ENCODE assay signal across 15 cellular contexts in genomic region chr10:11824825-11825224, GRCh38. TPM values are rescaled to one million over a fixed set of nuclear protein-coding genes. Genes with fewer than 3 reads are reported as not detected.
DNase-seq lines count a peak whose midpoint lies in the region; ATAC-seq and TF ChIP-seq lines count a peak whose summit lies in the region.
"Had no signal": no experiment of that assay in that cellular context is flagged by ENCODE, and none has a peak within 500 bp of the region (broad histone marks: within the 10 kb centered on the region; RNA-seq: fewer than 3 reads in every experiment).

No MANE protein-coding gene starts in this region.

- ATAC-seq in SK-N-SH treated with all-trans-retinoic acid at 6 μM for 48 hours, result peak; percentile 9; the same call in 2 of the 3 replicates
- peak; percentile 20 for ATAC-seq in omental fat pad (ENCODE audit: low FRiP score)
- ATAC-seq in mucosa of descending colon, result no peak
- ATAC-seq: heart left ventricle had no signal

- no peaks in the 10 kb centered on the region for H3K27me3 ChIP-seq in Caco-2 (replicated peaks; ENCODE audit: control insufficient read depth, insufficient read depth, low read length)
- H3K27me3 ChIP-seq in esophagus squamous epithelium, result peaks cover 0 to 12% (median 0%) of the 10 kb centered on the region in 4 donors

- H3K9me3 ChIP-seq in Caco-2, result no peaks in the 10 kb centered on the region
- no peaks in the 10 kb centered on the region for H3K9me3 ChIP-seq in esophagus squamous epithelium
- H3K9me3 ChIP-seq in mucosa of descending colon, result no peaks in the 10 kb centered on the region
- H3K9me3 ChIP-seq: heart left ventricle, uterus had no signal

- CTCF ChIA-PET in Caco-2 (lab: Charles Lee), result interaction anchor here (0.9 kb wide), 1 partner anchor 42 kb away, joined by 3 read pairs; no protein-coding TSS in a partner anchor

- peaks cover 49% of the 10 kb centered on the region for H3K4me1 ChIP-seq in Caco-2
- H3K4me1 ChIP-seq in esophagus squamous epithelium, result peaks cover 3 to 48% (median 11%) of the 10 kb centered on the region in 3 donors
- H3K4me1 ChIP-seq in mucosa of descending colon (ENCODE audit: low read depth), result no peaks in the 10 kb centered on the region
- H3K4me1 ChIP-seq: uterus had no signal

- POLR2A ChIA-PET in Caco-2 (lab: Charles Lee), result interaction anchor here (1.2 kb wide), 1 partner anchor 31 kb away, joined by 6 read pairs; no protein-coding TSS in a partner anchor

- peak overlapping the region; percentile 79 for H3K27ac Mint-ChIP-seq in Caco-2 (ENCODE audit: unreplicated experiment)
- H3K27ac Mint-ChIP-seq: B cell had no signal

- no peaks in the 10 kb centered on the region for H3K36me3 ChIP-seq in Caco-2 (ENCODE audit: control insufficient read depth, insufficient read depth, low read length)
- H3K36me3 ChIP-seq in esophagus squamous epithelium, result no peaks in the 10 kb centered on the region
- no peaks in the 10 kb centered on the region for H3K36me3 ChIP-seq in mucosa of descending colon (ENCODE audit: low read depth)
- H3K36me3 ChIP-seq: heart left ventricle, uterus had no signal

- peak overlapping the region; percentile 94; the same call in 1 of the 2 replicates for H3K4me3 ChIP-seq in Caco-2 (ENCODE audit: low read depth, low read length)
- peak overlapping the region in 3 of 4 donors; percentile 69 to 98 (median 88) for H3K4me3 ChIP-seq in esophagus squamous epithelium
- no peak overlapping the region for H3K4me3 ChIP-seq in mucosa of descending colon

- DNase-seq in Caco-2, result peak in 1 of 2 experiments; percentile 27
- DNase-seq in esophagus squamous epithelium (lab: John Stamatoyannopoulos, UW), result no peak
- peak; percentile 35 for DNase-seq in omental fat pad (ENCODE audit: low spot score)
- no peak for DNase-seq in hypothalamus (lab: John Stamatoyannopoulos, UW)
- no peak for DNase-seq in NCI-H2171 (lab: John Stamatoyannopoulos, UW)
- DNase-seq in mucosa of descending colon, result no peak
- DNase-seq in iPS-NIHi11 (ENCODE audit: low spot score), result no peak
- DNase-seq: dorsolateral prefrontal cortex, EL, heart left ventricle, NCI-H510A, small intestine had no signal

- peaks cover 45% of the 10 kb centered on the region for H3K36me3 Mint-ChIP-seq in Caco-2 (ENCODE audit: insufficient read depth, unreplicated experiment)

- TF ChIP-seq CTCF in Caco-2 (IDR thresholded peaks at IDR 0.05; ENCODE audit: insufficient read depth in 1 of 2, low read depth in 1 of 2, low read length in 1 of 2, severe bottlenecking in 1 of 2, unreplicated experiment in 1 of 2) (no peak), esophagus squamous epithelium (IDR thresholded peaks at IDR 0.05) (no peak), omental fat pad (IDR thresholded peaks at IDR 0.05) (no peak), mucosa of descending colon (IDR thresholded peaks at IDR 0.05) (no peak)

- no TSS peak for BruUV-seq in Caco-2 (replicated peaks; lab: Mats Ljungman, UMichigan)

- H3K4me1 Mint-ChIP-seq in Caco-2 (ENCODE audit: low read depth, unreplicated experiment), result peaks cover 41% of the 10 kb centered on the region

- no peaks in the 10 kb centered on the region for H3K9me3 Mint-ChIP-seq in Caco-2 (ENCODE audit: unreplicated experiment)

- TF ChIP-seq POLR2A in esophagus squamous epithelium (IDR thresholded peaks at IDR 0.05), result no peak

- no peaks in the 10 kb centered on the region for H3K27me3 Mint-ChIP-seq in Caco-2 (ENCODE audit: insufficient read depth, unreplicated experiment)

- intact Hi-C loops in Caco-2 (cut with micrococcal nuclease; ENCODE audit: unreplicated experiment) (no loop called here), esophagus squamous epithelium (cut with DNase I) (no loop called here), mucosa of descending colon (cut with DNase I, micrococcal nuclease) (no loop called here)

- H3K27ac ChIP-seq in esophagus squamous epithelium, result peak overlapping the region in 2 of 4 donors; percentile 36 to 78
- H3K27ac ChIP-seq: dorsolateral prefrontal cortex, heart left ventricle had no signal

- H3K4me3 Mint-ChIP-seq in Caco-2 (ENCODE audit: unreplicated experiment), result peak overlapping the region; percentile 93

- 48 to 58% methylated on average over 11 of the region's 11 CpGs for WGBS in esophagus squamous epithelium, 2 donors

TF ChIP-seq in SK-N-SH treated with all-trans-retinoic acid at 6 μM for 48 hours, 23 proteins besides CTCF, POLR2A, EP300 and RAD21:
- TF ChIP-seq, protein P1, sequence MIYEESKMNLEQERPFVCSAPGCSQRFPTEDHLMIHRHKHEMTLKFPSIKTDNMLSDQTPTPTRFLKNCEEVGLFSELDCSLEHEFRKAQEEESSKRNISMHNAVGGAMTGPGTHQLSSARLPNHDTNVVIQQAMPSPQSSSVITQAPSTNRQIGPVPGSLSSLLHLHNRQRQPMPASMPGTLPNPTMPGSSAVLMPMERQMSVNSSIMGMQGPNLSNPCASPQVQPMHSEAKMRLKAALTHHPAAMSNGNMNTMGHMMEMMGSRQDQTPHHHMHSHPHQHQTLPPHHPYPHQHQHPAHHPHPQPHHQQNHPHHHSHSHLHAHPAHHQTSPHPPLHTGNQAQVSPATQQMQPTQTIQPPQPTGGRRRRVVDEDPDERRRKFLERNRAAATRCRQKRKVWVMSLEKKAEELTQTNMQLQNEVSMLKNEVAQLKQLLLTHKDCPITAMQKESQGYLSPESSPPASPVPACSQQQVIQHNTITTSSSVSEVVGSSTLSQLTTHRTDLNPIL (CRISPR knock-in tag; IDR thresholded peaks at IDR 0.05; ENCODE audit: low read depth), result no peak
- TF ChIP-seq, protein P2, sequence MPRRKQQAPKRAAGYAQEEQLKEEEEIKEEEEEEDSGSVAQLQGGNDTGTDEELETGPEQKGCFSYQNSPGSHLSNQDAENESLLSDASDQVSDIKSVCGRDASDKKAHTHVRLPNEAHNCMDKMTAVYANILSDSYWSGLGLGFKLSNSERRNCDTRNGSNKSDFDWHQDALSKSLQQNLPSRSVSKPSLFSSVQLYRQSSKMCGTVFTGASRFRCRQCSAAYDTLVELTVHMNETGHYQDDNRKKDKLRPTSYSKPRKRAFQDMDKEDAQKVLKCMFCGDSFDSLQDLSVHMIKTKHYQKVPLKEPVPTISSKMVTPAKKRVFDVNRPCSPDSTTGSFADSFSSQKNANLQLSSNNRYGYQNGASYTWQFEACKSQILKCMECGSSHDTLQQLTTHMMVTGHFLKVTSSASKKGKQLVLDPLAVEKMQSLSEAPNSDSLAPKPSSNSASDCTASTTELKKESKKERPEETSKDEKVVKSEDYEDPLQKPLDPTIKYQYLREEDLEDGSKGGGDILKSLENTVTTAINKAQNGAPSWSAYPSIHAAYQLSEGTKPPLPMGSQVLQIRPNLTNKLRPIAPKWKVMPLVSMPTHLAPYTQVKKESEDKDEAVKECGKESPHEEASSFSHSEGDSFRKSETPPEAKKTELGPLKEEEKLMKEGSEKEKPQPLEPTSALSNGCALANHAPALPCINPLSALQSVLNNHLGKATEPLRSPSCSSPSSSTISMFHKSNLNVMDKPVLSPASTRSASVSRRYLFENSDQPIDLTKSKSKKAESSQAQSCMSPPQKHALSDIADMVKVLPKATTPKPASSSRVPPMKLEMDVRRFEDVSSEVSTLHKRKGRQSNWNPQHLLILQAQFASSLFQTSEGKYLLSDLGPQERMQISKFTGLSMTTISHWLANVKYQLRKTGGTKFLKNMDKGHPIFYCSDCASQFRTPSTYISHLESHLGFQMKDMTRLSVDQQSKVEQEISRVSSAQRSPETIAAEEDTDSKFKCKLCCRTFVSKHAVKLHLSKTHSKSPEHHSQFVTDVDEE (CRISPR knock-in tag; IDR thresholded peaks at IDR 0.05), result no peak
- TF ChIP-seq CSDC2 (CRISPR knock-in tag; IDR thresholded peaks at IDR 0.05), result no peak
- no peak for TF ChIP-seq GLIS3 (CRISPR knock-in tag; IDR thresholded peaks at IDR 0.05)
- TF ChIP-seq ZC3H10 (CRISPR knock-in tag; IDR thresholded peaks at IDR 0.05), result no peak
- no peak for TF ChIP-seq ISL1 (CRISPR knock-in tag; IDR thresholded peaks at IDR 0.05)
- peak; percentile 73 for TF ChIP-seq TCF4 (CRISPR knock-in tag; IDR thresholded peaks at IDR 0.05; ENCODE audit: borderline replicate concordance)
TF ChIP-seq in SK-N-SH treated with all-trans-retinoic acid at 6 μM for 48 hours: peak in this region for 1.

RNA-seq across cellular contexts. Expression of gene PROSER2, which starts 1.7 kb away (rescaled TPM):
- total RNA-seq in Caco-2 (2022) (123 and 134 TPM in 2 replicates), esophagus squamous epithelium (10 to 100 TPM in 2 of 4 donors, 1 to 10 TPM in 2; 6.4 to 15.5 (median 11.1) TPM), omental fat pad (1 to 10 TPM; 1.1 to 8.2 (median 6.3) TPM), mucosa of descending colon (10 to 100 TPM in 1 of 3 donors, 1 to 10 TPM in 2; 3.9 to 10.4 (median 6.2) TPM)
